In the genomic region with DNA sequence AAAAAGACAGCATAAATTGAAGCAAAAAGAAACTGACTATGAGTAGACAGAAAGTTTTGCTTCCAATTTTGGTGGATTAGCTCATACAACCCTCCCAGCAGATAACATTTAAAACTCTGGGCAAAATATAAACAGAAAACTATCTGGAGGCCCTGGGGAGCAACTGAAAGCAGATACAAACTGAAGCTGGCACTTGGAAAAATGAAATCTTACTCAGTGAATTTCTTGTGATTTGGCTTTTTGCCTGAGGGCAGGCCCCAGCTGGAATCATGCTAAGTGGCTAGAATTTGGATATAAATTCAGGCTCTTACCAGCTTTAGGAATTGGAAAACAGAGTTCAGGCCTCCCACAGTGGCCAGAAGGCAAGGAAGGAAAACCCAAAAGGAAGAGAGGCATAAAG, we compare ENCODE assay signal across 22 cellular contexts.
DNase-seq lines count a peak whose midpoint lies in the region; ATAC-seq and TF ChIP-seq lines count a peak whose summit lies in the region.
"Had no signal": no experiment of that assay in that cellular context is flagged by ENCODE, and none has a peak within 500 bp of the region (broad histone marks: within the 10 kb centered on the region; RNA-seq: fewer than 3 reads in every experiment).

No MANE protein-coding gene starts in this region.

- no peak overlapping the region for H3K4me2 ChIP-seq in GM23338
- H3K4me2 ChIP-seq: KMS-11 had no signal

- peak overlapping the region; percentile 74 for H3K27ac Mint-ChIP-seq in GM23338
- H3K27ac Mint-ChIP-seq in activated CD4-positive, alpha-beta T cell treated with anti-CD3 and anti-CD28 coated beads, Interleukin-2, amount 10 ng/mL, durations not matched to agents 24 days and 14 days: no peak overlapping the region
- H3K27ac Mint-ChIP-seq: activated CD4-positive, alpha-beta memory T cell treated with anti-CD3 and anti-CD28 coated beads for 36 hours; CD4-positive, alpha-beta memory T cell; mesothelial cell of epicardium had no signal

- no peaks in the 10 kb centered on the region for H3F3A ChIP-seq in GM23338 (replicated peaks; ENCODE audit: low read depth)

- H3K9me2 ChIP-seq in GM23338 (ENCODE audit: insufficient read depth): no peaks in the 10 kb centered on the region

- H3K27me3 ChIP-seq in GM23338 (ENCODE audit: insufficient read depth): no peaks in the 10 kb centered on the region
- H3K27me3 ChIP-seq: gastrocnemius medialis, thyroid gland had no signal

- no peak for TF ChIP-seq CTCF in GM23338 (conservative IDR thresholded peaks at IDR 0.05; ENCODE audit: low read depth in 2 of 2)
- no peak for TF ChIP-seq CTCF in fibroblast of pulmonary artery (IDR thresholded peaks at IDR 0.05; ENCODE audit: low read length, missing control alignments)
- no peak for TF ChIP-seq CTCF in omental fat pad (IDR thresholded peaks at IDR 0.05)

- H3K9me3 Mint-ChIP-seq in GM23338: no peaks in the 10 kb centered on the region
- no peaks in the 10 kb centered on the region for H3K9me3 Mint-ChIP-seq in activated CD4-positive, alpha-beta T cell treated with anti-CD3 and anti-CD28 coated beads, Interleukin-2, amount 10 ng/mL, durations not matched to agents 24 days and 14 days
- H3K9me3 Mint-ChIP-seq: activated CD4-positive, alpha-beta memory T cell treated with anti-CD3 and anti-CD28 coated beads for 36 hours had no signal

- 0 out of 2 replicates have a peak overlapping the region, but pooled peaks have one; percentile 28 for H2AFZ ChIP-seq in GM23338

- H3K27ac ChIP-seq in GM23338 (ENCODE audit: low read depth): 0 out of 2 replicates have a peak overlapping the region, but pooled peaks have one; percentile 18
- H3K27ac ChIP-seq: gastrocnemius medialis, KMS-11, prostate gland, thyroid gland had no signal

- H3K4me3 ChIP-seq in GM23338: no peak overlapping the region
- H3K4me3 ChIP-seq in fibroblast of pulmonary artery (replicated peaks; ENCODE audit: low read depth, low read length): no peak overlapping the region
- H3K4me3 ChIP-seq: gastrocnemius medialis, prostate gland, thyroid gland had no signal

- H3K4me3 Mint-ChIP-seq in GM23338: no peak overlapping the region
- no peak overlapping the region for H3K4me3 Mint-ChIP-seq in activated CD4-positive, alpha-beta T cell treated with anti-CD3 and anti-CD28 coated beads, Interleukin-2, amount 10 ng/mL, durations not matched to agents 24 days and 14 days
- H3K4me3 Mint-ChIP-seq: activated CD4-positive, alpha-beta memory T cell treated with anti-CD3 and anti-CD28 coated beads for 36 hours; CD4-positive, alpha-beta memory T cell; mesothelial cell of epicardium had no signal

- no peaks in the 10 kb centered on the region; the same call in 2 of the 3 replicates for H3K36me3 Mint-ChIP-seq in GM23338 (ENCODE audit: low read depth)
- H3K36me3 Mint-ChIP-seq in activated CD4-positive, alpha-beta T cell treated with anti-CD3 and anti-CD28 coated beads, Interleukin-2, amount 10 ng/mL, durations not matched to agents 24 days and 14 days (ENCODE audit: low read depth): no peaks in the 10 kb centered on the region
- H3K36me3 Mint-ChIP-seq: activated CD4-positive, alpha-beta memory T cell treated with anti-CD3 and anti-CD28 coated beads for 36 hours; CD4-positive, alpha-beta memory T cell; mesothelial cell of epicardium had no signal

- H3K27me3 Mint-ChIP-seq in GM23338 (ENCODE audit: insufficient read depth, low read depth, poor library complexity): peaks cover 6% of the 10 kb centered on the region
- peaks cover 13% of the 10 kb centered on the region for H3K27me3 Mint-ChIP-seq in activated CD4-positive, alpha-beta T cell treated with anti-CD3 and anti-CD28 coated beads, Interleukin-2, amount 10 ng/mL, durations not matched to agents 24 days and 14 days

- peaks cover 19% of the 10 kb centered on the region for H3K4me1 ChIP-seq in GM23338 (ENCODE audit: insufficient read depth)
- H3K4me1 ChIP-seq: gastrocnemius medialis, prostate gland, thyroid gland had no signal

- H3K79me2 ChIP-seq in GM23338 (replicated peaks; ENCODE audit: insufficient read depth): no peaks in the 10 kb centered on the region

- in situ Hi-C loops in KBM-7 (cut with MboI; ENCODE audit: low pct_unique_long_range_greater_than_20kb, low sequenced_read_pairs): no loop called here

- H3K4me1 Mint-ChIP-seq in GM23338: peaks cover 5% of the 10 kb centered on the region
- peaks cover 2% of the 10 kb centered on the region for H3K4me1 Mint-ChIP-seq in activated CD4-positive, alpha-beta T cell treated with anti-CD3 and anti-CD28 coated beads, Interleukin-2, amount 10 ng/mL, durations not matched to agents 24 days and 14 days
- H3K4me1 Mint-ChIP-seq: CD4-positive, alpha-beta memory T cell; mesothelial cell of epicardium had no signal

- no peaks in the 10 kb centered on the region for H4K20me1 ChIP-seq in GM23338 (replicated peaks; ENCODE audit: insufficient read depth)

- intact Hi-C loops in activated CD4-positive, alpha-beta T cell treated with anti-CD3 and anti-CD28 coated beads, Interleukin-2, amount 10 ng/mL, durations not matched to agents 24 days and 14 days (cut with micrococcal nuclease): no loop called here

- no peak for ATAC-seq in GM23338
- peak; percentile 64 for ATAC-seq in omental fat pad (ENCODE audit: low FRiP score)
- ATAC-seq: gastrocnemius medialis had no signal

- no peaks in the 10 kb centered on the region for H3K36me3 ChIP-seq in GM23338 (ENCODE audit: insufficient read depth)
- H3K36me3 ChIP-seq: gastrocnemius medialis, prostate gland, thyroid gland had no signal

- no peak for DNase-seq in GM23338 (ENCODE audit: low spot score)
- DNase-seq in NCI-H69 (lab: John Stamatoyannopoulos, UW): peak; percentile 11
- peak; percentile 28 for DNase-seq in fibroblast of pulmonary artery (ENCODE audit: low read depth)
- no peak for DNase-seq in omental fat pad (ENCODE audit: low spot score)
- no peak for DNase-seq in inferior parietal cortex (ENCODE audit: extremely low spot score)
- no peak for DNase-seq in KBM-7
- DNase-seq in activated CD4-positive, alpha-beta T cell treated with anti-CD3 and anti-CD28 coated beads, Interleukin-2, amount 10 ng/mL, durations not matched to agents 24 days and 14 days: no peak
- no peak for DNase-seq in NOMO-1 treated with dmso at 0.1 percent for 144 hours (lab: John Stamatoyannopoulos, UW; ENCODE audit: unreplicated experiment)
- DNase-seq: activated CD4-positive, alpha-beta memory T cell treated with anti-CD3 and anti-CD28 coated beads for 36 hours; activated T-cell treated with anti-CD3 and anti-CD28 coated beads for 4 hours; amygdala; CD4-positive, alpha-beta memory T cell; DMS79 treated with DMSO at 0.1 percent for 48 hours; gastrocnemius medialis; NCI-H1930; NCI-H510A treated with DMSO at 0.1 percent for 48 hours; SIG-M5; stimulated activated CD4-positive, alpha-beta T cell treated with anti-CD3 and anti-CD28 coated beads, Interleukin-12 subunit alpha, Interleukin-12 subunit beta, amount 100 ng/mL, for 4 hours; thyroid gland had no signal

TF ChIP-seq in GM23338, 12 proteins besides CTCF, POLR2A, EP300 and RAD21 (continues in another document):
- TF ChIP-seq NANOG (IDR thresholded peaks at IDR 0.05; ENCODE audit: borderline replicate concordance): no peak
- no peak for TF ChIP-seq ZNF114 (CRISPR knock-in tag; IDR thresholded peaks at IDR 0.05)
- TF ChIP-seq ZNF331 (CRISPR knock-in tag; IDR thresholded peaks at IDR 0.05; ENCODE audit: low read depth): no peak
- TF ChIP-seq POLR2AphosphoS5 (IDR thresholded peaks at IDR 0.05; ENCODE audit: low read depth): no peak

Comparison
In these comparisons a context has a peak if more than half of its experiments do, and no peak if none do; other contexts are left out.
1. DNase-seq: peak in NCI-H69 (single experiment) and fibroblast of pulmonary artery (single experiment); none in GM23338 (single experiment), omental fat pad (single experiment), inferior parietal cortex (single experiment), KBM-7 (single experiment), activated CD4-positive, alpha-beta T cell treated with anti-CD3 and anti-CD28 coated beads, Interleukin-2, amount 10 ng/mL, durations not matched to agents 24 days and 14 days (single experiment) and NOMO-1 treated with dmso at 0.1 percent for 144 hours (single experiment).